Comparison of ENCODE assay signal across 1 cellular context in the genomic region with DNA sequence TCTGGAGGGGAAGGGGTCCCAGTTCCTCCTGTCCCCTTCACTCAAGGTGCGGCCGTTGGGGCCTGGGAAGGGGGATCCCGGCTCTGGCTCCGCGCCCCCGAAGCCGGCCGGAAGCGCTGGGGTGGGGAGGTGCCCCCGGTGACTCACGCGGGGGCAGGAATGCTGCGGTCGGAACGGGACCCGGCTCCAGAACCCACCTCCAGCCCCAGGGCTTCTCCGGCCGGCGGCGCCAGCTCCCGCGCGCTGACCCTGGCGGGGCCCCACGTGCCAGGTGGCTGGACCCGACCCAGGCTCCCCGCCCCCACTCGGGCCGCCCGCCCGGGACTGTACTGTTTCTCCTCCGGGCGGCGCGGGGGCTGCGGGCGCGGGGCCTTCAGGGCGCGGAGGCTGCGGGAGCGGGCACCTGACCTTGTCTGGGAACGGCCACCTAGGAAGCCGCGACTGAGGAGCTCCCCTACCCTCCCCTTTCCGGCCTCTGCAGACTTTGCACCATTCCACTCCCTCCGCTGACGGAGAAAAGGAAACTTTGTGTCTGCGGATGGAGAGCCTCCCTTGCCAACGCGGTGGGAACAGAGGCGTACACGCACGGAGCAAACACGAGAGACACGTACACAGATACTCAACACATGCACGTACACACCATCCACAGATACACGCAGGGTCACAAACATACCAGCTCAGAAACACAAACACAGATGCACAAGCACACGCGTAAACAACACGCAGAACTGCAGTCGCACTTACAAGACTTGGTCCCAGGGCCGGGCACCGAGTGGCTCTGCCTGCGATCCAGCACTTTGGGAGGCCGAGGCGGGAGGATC.
TF ChIP-seq lines count a peak whose summit lies in the region.

No MANE protein-coding gene starts in this region.

TF ChIP-seq in HepG2, 621 proteins besides CTCF, POLR2A, EP300 and RAD21 (continues in another document):
- no peak for TF ChIP-seq MYPOP (CRISPR knock-in tag; IDR thresholded peaks at IDR 0.05)
- TF ChIP-seq ZMYM3 (CRISPR knock-in tag; IDR thresholded peaks at IDR 0.05), result peak; percentile 90
- TF ChIP-seq MED13 (CRISPR knock-in tag; IDR thresholded peaks at IDR 0.05), result no peak
- TF ChIP-seq ZNF225 (CRISPR knock-in tag; IDR thresholded peaks at IDR 0.05), result no peak; the same call in 1 of the 2 replicates
- no peak for TF ChIP-seq SP2 (CRISPR knock-in tag; IDR thresholded peaks at IDR 0.05)
- no peak for TF ChIP-seq ATAD3A (CRISPR knock-in tag; IDR thresholded peaks at IDR 0.05)
- peak; percentile 69; the same call in 1 of the 2 replicates for TF ChIP-seq NRL (CRISPR knock-in tag; IDR thresholded peaks at IDR 0.05; ENCODE audit: borderline replicate concordance)
- TF ChIP-seq ZNF713 (CRISPR knock-in tag; IDR thresholded peaks at IDR 0.05), result no peak
- TF ChIP-seq, protein P1, sequence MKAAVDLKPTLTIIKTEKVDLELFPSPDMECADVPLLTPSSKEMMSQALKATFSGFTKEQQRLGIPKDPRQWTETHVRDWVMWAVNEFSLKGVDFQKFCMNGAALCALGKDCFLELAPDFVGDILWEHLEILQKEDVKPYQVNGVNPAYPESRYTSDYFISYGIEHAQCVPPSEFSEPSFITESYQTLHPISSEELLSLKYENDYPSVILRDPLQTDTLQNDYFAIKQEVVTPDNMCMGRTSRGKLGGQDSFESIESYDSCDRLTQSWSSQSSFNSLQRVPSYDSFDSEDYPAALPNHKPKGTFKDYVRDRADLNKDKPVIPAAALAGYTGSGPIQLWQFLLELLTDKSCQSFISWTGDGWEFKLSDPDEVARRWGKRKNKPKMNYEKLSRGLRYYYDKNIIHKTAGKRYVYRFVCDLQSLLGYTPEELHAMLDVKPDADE (CRISPR knock-in tag; IDR thresholded peaks at IDR 0.05), result no peak
- peak; percentile 44 for TF ChIP-seq KDM2A (CRISPR knock-in tag; IDR thresholded peaks at IDR 0.05; ENCODE audit: borderline replicate concordance, low read depth)
- no peak for TF ChIP-seq GPN1 (CRISPR knock-in tag; IDR thresholded peaks at IDR 0.05; ENCODE audit: borderline replicate concordance)
- TF ChIP-seq CBX5 (CRISPR knock-in tag; IDR thresholded peaks at IDR 0.05; ENCODE audit: borderline replicate concordance), result no peak; the same call in 1 of the 2 replicates
- peak; percentile 4; the same call in 1 of the 2 replicates for TF ChIP-seq ARID2 (CRISPR knock-in tag; IDR thresholded peaks at IDR 0.05; ENCODE audit: borderline replicate concordance)
- TF ChIP-seq RBM22 (optimal IDR thresholded peaks at IDR 0.05; ENCODE audit: low read length), result no peak
- TF ChIP-seq ZNF142 (CRISPR knock-in tag; IDR thresholded peaks at IDR 0.05), result no peak
- TF ChIP-seq, protein P2, sequence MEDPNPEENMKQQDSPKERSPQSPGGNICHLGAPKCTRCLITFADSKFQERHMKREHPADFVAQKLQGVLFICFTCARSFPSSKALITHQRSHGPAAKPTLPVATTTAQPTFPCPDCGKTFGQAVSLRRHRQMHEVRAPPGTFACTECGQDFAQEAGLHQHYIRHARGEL (CRISPR knock-in tag; IDR thresholded peaks at IDR 0.05), result no peak
- no peak for TF ChIP-seq NBN (conservative IDR thresholded peaks at IDR 0.05)
- no peak for TF ChIP-seq SOX6 (IDR thresholded peaks at IDR 0.05)
- TF ChIP-seq SOX6 (CRISPR knock-in tag; IDR thresholded peaks at IDR 0.05), result peak; percentile 30; the same call in 1 of the 2 replicates
- TF ChIP-seq GLMP (CRISPR knock-in tag; IDR thresholded peaks at IDR 0.05; ENCODE audit: borderline replicate concordance), result no peak
- TF ChIP-seq KDM3A (CRISPR knock-in tag; IDR thresholded peaks at IDR 0.05; ENCODE audit: low read depth), result peak; percentile 74
- no peak for TF ChIP-seq RFX1 (IDR thresholded peaks at IDR 0.05)
- TF ChIP-seq ZNF878 (CRISPR knock-in tag; IDR thresholded peaks at IDR 0.05), result no peak; the same call in 1 of the 2 replicates
- no peak for TF ChIP-seq ZNF552 (CRISPR knock-in tag; IDR thresholded peaks at IDR 0.05; ENCODE audit: borderline replicate concordance)
- TF ChIP-seq SETDB1 (CRISPR knock-in tag; IDR thresholded peaks at IDR 0.05; ENCODE audit: borderline replicate concordance), result no peak
- 0 out of 2 replicates have a peak, but pooled peaks have one; percentile 55 for TF ChIP-seq NFKBIZ (CRISPR knock-in tag; IDR thresholded peaks at IDR 0.05)
- no peak for TF ChIP-seq EEA1 (CRISPR knock-in tag; IDR thresholded peaks at IDR 0.05; ENCODE audit: borderline replicate concordance)
- TF ChIP-seq BRF2 (CRISPR knock-in tag; IDR thresholded peaks at IDR 0.05), result no peak
- TF ChIP-seq, protein P3, sequence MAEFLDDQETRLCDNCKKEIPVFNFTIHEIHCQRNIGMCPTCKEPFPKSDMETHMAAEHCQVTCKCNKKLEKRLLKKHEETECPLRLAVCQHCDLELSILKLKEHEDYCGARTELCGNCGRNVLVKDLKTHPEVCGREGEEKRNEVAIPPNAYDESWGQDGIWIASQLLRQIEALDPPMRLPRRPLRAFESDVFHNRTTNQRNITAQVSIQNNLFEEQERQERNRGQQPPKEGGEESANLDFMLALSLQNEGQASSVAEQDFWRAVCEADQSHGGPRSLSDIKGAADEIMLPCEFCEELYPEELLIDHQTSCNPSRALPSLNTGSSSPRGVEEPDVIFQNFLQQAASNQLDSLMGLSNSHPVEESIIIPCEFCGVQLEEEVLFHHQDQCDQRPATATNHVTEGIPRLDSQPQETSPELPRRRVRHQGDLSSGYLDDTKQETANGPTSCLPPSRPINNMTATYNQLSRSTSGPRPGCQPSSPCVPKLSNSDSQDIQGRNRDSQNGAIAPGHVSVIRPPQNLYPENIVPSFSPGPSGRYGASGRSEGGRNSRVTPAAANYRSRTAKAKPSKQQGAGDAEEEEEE (CRISPR knock-in tag; IDR thresholded peaks at IDR 0.05; ENCODE audit: borderline replicate concordance), result no peak
- no peak; the same call in 1 of the 2 replicates for TF ChIP-seq GLI4 (CRISPR knock-in tag; IDR thresholded peaks at IDR 0.05; ENCODE audit: borderline replicate concordance)
- peak; percentile 8; the same call in 1 of the 2 replicates for TF ChIP-seq TARDBP (CRISPR knock-in tag; IDR thresholded peaks at IDR 0.05)
- no peak; the same call in 1 of the 2 replicates for TF ChIP-seq FOXK1 (CRISPR knock-in tag; IDR thresholded peaks at IDR 0.05; ENCODE audit: borderline replicate concordance, low read depth)
- no peak for TF ChIP-seq ZNF20 (CRISPR knock-in tag; IDR thresholded peaks at IDR 0.05)
- TF ChIP-seq NPAS2 (CRISPR knock-in tag; IDR thresholded peaks at IDR 0.05; ENCODE audit: borderline replicate concordance), result no peak
- no peak for TF ChIP-seq DR1 (CRISPR knock-in tag; IDR thresholded peaks at IDR 0.05)
- no peak for TF ChIP-seq AKNA (CRISPR knock-in tag; IDR thresholded peaks at IDR 0.05; ENCODE audit: borderline replicate concordance)
- no peak for TF ChIP-seq ATRX (CRISPR knock-in tag; IDR thresholded peaks at IDR 0.05; ENCODE audit: borderline replicate concordance)
- peak; percentile 81; the same call in 1 of the 2 replicates for TF ChIP-seq SNAPC5 (CRISPR knock-in tag; IDR thresholded peaks at IDR 0.05; ENCODE audit: borderline replicate concordance)
- peak; percentile 74; the same call in 1 of the 2 replicates for TF ChIP-seq ZNF547 (CRISPR knock-in tag; IDR thresholded peaks at IDR 0.05)
- TF ChIP-seq ZNF562 (CRISPR knock-in tag; IDR thresholded peaks at IDR 0.05; ENCODE audit: borderline replicate concordance), result no peak
